18 cellular contexts compared by ENCODE assay signal in the genomic region with DNA sequence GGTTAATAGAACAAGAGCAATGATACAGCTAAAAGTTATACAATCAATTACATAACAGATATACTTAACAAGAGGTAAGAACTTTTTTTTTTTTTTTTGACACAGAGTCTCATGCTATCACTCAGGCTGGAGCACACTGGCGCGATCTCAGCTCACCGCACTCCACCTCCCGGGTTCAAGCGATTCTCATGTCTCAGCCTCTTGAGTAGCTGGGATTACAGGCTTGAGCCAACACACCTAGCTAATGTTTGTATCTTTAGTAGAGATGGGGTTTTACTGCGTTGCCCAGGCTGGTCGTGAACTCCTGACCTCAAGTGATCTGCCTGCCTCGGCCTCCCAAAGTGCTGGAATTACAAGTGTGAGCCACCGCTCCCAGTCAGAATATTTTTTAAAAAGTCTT.
"Had no signal": no experiment of that assay in that cellular context is flagged by ENCODE, and none has a peak within 500 bp of the region (broad histone marks: within the 10 kb centered on the region; RNA-seq: fewer than 3 reads in every experiment).

No MANE protein-coding gene starts in this region.

- ATAC-seq: gastroesophageal sphincter, heart left ventricle, left lung had no signal

- H3K9me3 Mint-ChIP-seq: T-helper 2 cell treated with Interferon-gamma antibody and Interleukin-4, amounts not matched to agents 5 μg/mL and 100 μg/mL, for 36 hours had no signal

- H3K4me3 ChIP-seq: adrenal gland, breast epithelium, esophagus muscularis mucosa, gastroesophageal sphincter, heart left ventricle, left lung, tibial artery had no signal

- H3K27me3 ChIP-seq: adrenal gland, breast epithelium, esophagus muscularis mucosa, gastroesophageal sphincter, heart left ventricle, left lung, tibial artery had no signal

- H3K4me1 ChIP-seq: adrenal gland, breast epithelium had no signal

- H3K36me3 ChIP-seq: adrenal gland, breast epithelium, esophagus muscularis mucosa, gastroesophageal sphincter, heart left ventricle, left lung, tibial artery had no signal

- H3K27ac ChIP-seq: breast epithelium, esophagus muscularis mucosa, gastroesophageal sphincter had no signal

- DNase-seq: activated gamma-delta T cell; activated T-cell treated with anti-CD3 and anti-CD28 coated beads, Interleukin-2, amount 50 U/mL, for 1 hour; adrenal gland; cerebellar nuclear complex; cortex of kidney; effector CD8-positive, alpha-beta T cell; heart left ventricle; left lung; midbrain; occipital lobe; posterior cingulate gyrus; stimulated activated naive CD4-positive, alpha-beta T cell; substantia nigra; tibial artery had no signal

- H3K9me3 ChIP-seq: adrenal gland, breast epithelium, esophagus muscularis mucosa, gastroesophageal sphincter, heart left ventricle, left lung, tibial artery had no signal
